Comparison of ENCODE assay signal across 1 cellular context in genomic region chr3:44516230-44516629, GRCh38.
A peak's percentile ranks its signal among the peaks of the same experiment; 100 is the strongest.
TF ChIP-seq lines count a peak whose summit lies in the region.

No MANE protein-coding gene starts in this region.

TF ChIP-seq in K562, 482 proteins besides CTCF, POLR2A, EP300 and RAD21 (continued from another document):
- TF ChIP-seq PRDM10 (IDR thresholded peaks at IDR 0.05; ENCODE audit: partially characterized antibody): peak; percentile 65
